ENCODE assay signal across 11 cellular contexts in genomic region chr10:124032982-124033886, GRCh38.
DNase-seq lines count a peak whose midpoint lies in the region; ATAC-seq, FAIRE-seq and TF ChIP-seq lines count a peak whose summit lies in the region.
"Had no signal": no experiment of that assay in that cellular context is flagged by ENCODE, and none has a peak within 500 bp of the region (broad histone marks: within the 10 kb centered on the region; RNA-seq: fewer than 3 reads in every experiment).

No MANE protein-coding gene starts in this region.

- BruUV-seq in K562 (replicated peaks; lab: Mats Ljungman, UMichigan) = no TSS peak

- H3K27me3 ChIP-seq in K562 (ENCODE audit: control insufficient read depth in 2 of 2, insufficient read depth in 2 of 2, low read length in 2 of 2) (peaks cover 4 to 32% of the 10 kb centered on the region in 2 experiments; a peak in 3 of 5 replicates), lung (ENCODE audit: control insufficient read depth, insufficient read depth) (no peaks in the 10 kb centered on the region), tibial artery (no peaks in the 10 kb centered on the region)

- no peaks in the 10 kb centered on the region for H3K36me3 ChIP-seq in K562 (ENCODE audit: control insufficient read depth, insufficient read depth, low read length)
- peaks cover 0 to 10% of the 10 kb centered on the region in 2 donors for H3K36me3 ChIP-seq in lung (ENCODE audit: control insufficient read depth in 2 of 2, insufficient read depth in 2 of 2, low read length in 2 of 2)
- H3K36me3 ChIP-seq in tibial artery = peaks cover 5 to 43% (median 15%) of the 10 kb centered on the region in 3 donors

- intact Hi-C loops in K562 (cut with micrococcal nuclease) (no loop called here), tibial artery (cut with DNase I; ENCODE audit: low total_unique reads) (no loop called here)

- no peak overlapping the region for H3K9ac ChIP-seq in K562 (ENCODE audit: insufficient read depth in 1 of 2, low read depth in 2 of 2, low read length in 2 of 2)

- H3K79me2 ChIP-seq in K562 (ENCODE audit: control insufficient read depth, insufficient read depth, low read length) = no peaks in the 10 kb centered on the region

- CTCF ChIA-PET in K562 (lab: Yijun Ruan, JAX; ENCODE audit: low intra/inter-chr PET ratio) = no interaction called here

- TF ChIP-seq RAD21 in K562 (CRISPR knock-in tag; conservative IDR thresholded peaks at IDR 0.05 in 1 of 2, IDR thresholded peaks at IDR 0.05 in 1 of 2) = no peak

- no peak for TF ChIP-seq POLR2A in K562 (conservative IDR thresholded peaks at IDR 0.05)

- in situ Hi-C loops in K562 (cut with MboI) = no loop called here

- 12% methylated on average over 11 of the region's 15 CpGs for WGBS in K562 (ENCODE audit: insufficient coverage, low coverage, missing lambda C conversion rate)
- WGBS in lung, 2 donors = 63 to 76% methylated on average over 15 of the region's 15 CpGs

- no peak overlapping the region for H3K27ac ChIP-seq in K562 (ENCODE audit: extremely low read depth, low read depth, low read length)
- H3K27ac ChIP-seq in lung (ENCODE audit: low read depth in 1 of 2, low read length in 1 of 2) = peak overlapping the region in 1 of 2 donors; percentile 9
- H3K27ac ChIP-seq in tibial artery = peak overlapping the region; percentile 30 to 48
- H3K27ac ChIP-seq in coronary artery = peak overlapping the region in 1 of 2 donors; percentile 33

- H3K4me1 ChIP-seq in K562 (replicated peaks in 1 of 2; ENCODE audit: control insufficient read depth in 2 of 2, insufficient read depth in 2 of 2, low read length in 2 of 2) (peaks cover 8 to 12% of the 10 kb centered on the region in 2 experiments; a peak in 4 of 5 replicates), lung (ENCODE audit: control insufficient read depth in 2 of 2, insufficient read depth in 2 of 2, low read length in 2 of 2) (peaks cover 0 to 6% of the 10 kb centered on the region in 2 donors), tibial artery (peaks cover 0 to 25% (median 20%) of the 10 kb centered on the region in 4 donors)

- ATAC-seq in K562 (no peak; the same call in 2 of the 3 replicates), lung (ENCODE audit: insufficient read depth, low FRiP score) (peak; percentile 42)

- no peak overlapping the region for H3K4me2 ChIP-seq in K562 (ENCODE audit: insufficient read depth, low read length)

- DNase-seq in SIG-M5 treated with dmso at 0.1 percent for 504 hours (lab: John Stamatoyannopoulos, UW; ENCODE audit: unreplicated experiment) (peak; percentile 4), SIG-M5 (lab: John Stamatoyannopoulos, UW) (no peak), K562 (ENCODE audit: extremely low read depth in 1 of 4, low spot score in 3 of 4) (peak in 3 of 4 experiments; percentile 6 to 12 (median 11)), lung (ENCODE audit: low spot score) (no peak), tibial artery (no peak), coronary artery (ENCODE audit: low spot score) (no peak), NCI-H1694 (lab: John Stamatoyannopoulos, UW) (no peak), DMS114 treated with DMSO at 0.1 percent for 48 hours (lab: John Stamatoyannopoulos, UW; ENCODE audit: unreplicated experiment) (no peak)
- DNase-seq: NCI-H774 had no signal

- FAIRE-seq in K562 (lab: Jason Lieb, UNC) = no peak
- FAIRE-seq: A204.1, endometrium had no signal

- no peak overlapping the region for H2AFZ ChIP-seq in K562 (ENCODE audit: low read depth, low read length)

- POLR2A ChIA-PET in K562 (lab: Yijun Ruan, JAX) = interaction anchor here (0.6 kb wide), 1 partner anchor 11 kb away, joined by 3 read pairs; no protein-coding TSS in a partner anchor

- no peak for TF ChIP-seq EP300 in K562 (IDR thresholded peaks at IDR 0.05; ENCODE audit: low read length)

- TF ChIP-seq CTCF in K562 (IDR thresholded peaks at IDR 0.05 in 2 of 3, conservative IDR thresholded peaks at IDR 0.05 in 1 of 3; ENCODE audit: insufficient read depth in 2 of 3, low read depth in 1 of 3, low read length in 3 of 3) (no peak), lung (IDR thresholded peaks at IDR 0.05; ENCODE audit: control extremely low read depth, extremely low read depth) (no peak), tibial artery (IDR thresholded peaks at IDR 0.05) (no peak), coronary artery (IDR thresholded peaks at IDR 0.05) (no peak)

- H3K4me3 ChIP-seq in K562 (no peak overlapping the region), lung (no peak overlapping the region), tibial artery (no peak overlapping the region), coronary artery (no peak overlapping the region)

- H4K20me1 ChIP-seq in K562 (replicated peaks; ENCODE audit: control insufficient read depth, insufficient read depth, low read length) = no peaks in the 10 kb centered on the region

- no peaks in the 10 kb centered on the region for H3K9me1 ChIP-seq in K562 (ENCODE audit: control insufficient read depth, insufficient read depth, low read length)

- H3K9me3 ChIP-seq in K562 (replicated peaks; ENCODE audit: control insufficient read depth, insufficient read depth, low read depth, low read length) = no peaks in the 10 kb centered on the region
- no peaks in the 10 kb centered on the region for H3K9me3 ChIP-seq in lung (ENCODE audit: control insufficient read depth in 2 of 2, insufficient read depth in 1 of 2, low read length in 1 of 2)
- H3K9me3 ChIP-seq in tibial artery = no peaks in the 10 kb centered on the region

TF ChIP-seq in K562, 482 proteins besides CTCF, POLR2A, EP300 and RAD21:
- TF ChIP-seq FOSL1 (tag; conservative IDR thresholded peaks at IDR 0.05) = peak; percentile 47
- TF ChIP-seq NFE2 (IDR thresholded peaks at IDR 0.05; ENCODE audit: low read depth) = peak; percentile 20; the same call in 1 of the 2 replicates
- no peak for TF ChIP-seq SMARCA4 (IDR thresholded peaks at IDR 0.05)
- TF ChIP-seq, protein P1, sequence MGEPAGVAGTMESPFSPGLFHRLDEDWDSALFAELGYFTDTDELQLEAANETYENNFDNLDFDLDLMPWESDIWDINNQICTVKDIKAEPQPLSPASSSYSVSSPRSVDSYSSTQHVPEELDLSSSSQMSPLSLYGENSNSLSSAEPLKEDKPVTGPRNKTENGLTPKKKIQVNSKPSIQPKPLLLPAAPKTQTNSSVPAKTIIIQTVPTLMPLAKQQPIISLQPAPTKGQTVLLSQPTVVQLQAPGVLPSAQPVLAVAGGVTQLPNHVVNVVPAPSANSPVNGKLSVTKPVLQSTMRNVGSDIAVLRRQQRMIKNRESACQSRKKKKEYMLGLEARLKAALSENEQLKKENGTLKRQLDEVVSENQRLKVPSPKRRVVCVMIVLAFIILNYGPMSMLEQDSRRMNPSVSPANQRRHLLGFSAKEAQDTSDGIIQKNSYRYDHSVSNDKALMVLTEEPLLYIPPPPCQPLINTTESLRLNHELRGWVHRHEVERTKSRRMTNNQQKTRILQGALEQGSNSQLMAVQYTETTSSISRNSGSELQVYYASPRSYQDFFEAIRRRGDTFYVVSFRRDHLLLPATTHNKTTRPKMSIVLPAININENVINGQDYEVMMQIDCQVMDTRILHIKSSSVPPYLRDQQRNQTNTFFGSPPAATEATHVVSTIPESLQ (CRISPR knock-in tag; IDR thresholded peaks at IDR 0.05) = no peak
- TF ChIP-seq HMBOX1 (IDR thresholded peaks at IDR 0.05) = 0 out of 2 replicates have a peak, but pooled peaks have one; percentile 19
TF ChIP-seq in K562: peak in this region for 3.

Comparison
In these comparisons a context has a peak if more than half of its experiments do, and no peak if none do; other contexts are left out.
1. DNase-seq: peak in SIG-M5 treated with dmso at 0.1 percent for 504 hours (single experiment) and K562 (3 of 4); none in SIG-M5 (single experiment), lung (single experiment), tibial artery (0 of 2), coronary artery (single experiment), NCI-H1694 (single experiment) and DMS114 treated with DMSO at 0.1 percent for 48 hours (single experiment).